Comparison of ENCODE assay signal across 13 cellular contexts in the genomic region with DNA sequence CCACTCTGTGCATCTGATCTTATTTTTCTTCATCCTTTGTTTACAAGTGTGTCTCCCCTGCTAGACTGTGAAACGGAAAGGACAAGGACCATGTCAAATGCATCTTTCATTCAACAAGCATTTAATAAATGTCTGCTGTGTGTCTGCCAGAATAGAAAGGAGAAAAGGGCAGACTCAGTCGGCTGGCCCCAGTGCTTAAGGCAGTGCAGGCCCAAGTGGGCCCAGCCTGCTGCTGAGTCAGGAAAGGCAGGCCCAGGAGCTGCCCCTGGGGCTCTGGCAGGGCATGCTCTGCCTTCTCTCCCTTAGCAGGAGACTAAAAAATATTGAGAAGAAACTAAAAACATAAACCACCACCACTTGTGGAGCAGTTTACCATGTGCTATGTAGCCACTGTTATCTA. TPM values are rescaled to one million over a fixed set of nuclear protein-coding genes. Genes with fewer than 3 reads are reported as not detected.
DNase-seq lines count a peak whose midpoint lies in the region; ATAC-seq and TF ChIP-seq lines count a peak whose summit lies in the region.
"Had no signal": no experiment of that assay in that cellular context is flagged by ENCODE, and none has a peak within 500 bp of the region (broad histone marks: within the 10 kb centered on the region; RNA-seq: fewer than 3 reads in every experiment).

No MANE protein-coding gene starts in this region.

- H3K4me2 ChIP-seq in SK-N-SH (no peak overlapping the region), osteoblast (ENCODE audit: insufficient read depth, low read length) (no peak overlapping the region)

- H3K36me3 ChIP-seq in SK-N-SH (replicated peaks in 1 of 2; ENCODE audit: control insufficient read depth in 1 of 2, insufficient read depth in 2 of 2, low read length in 1 of 2) (no peaks in the 10 kb centered on the region), osteoblast (ENCODE audit: insufficient read depth, low read length) (no peaks in the 10 kb centered on the region)

- TF ChIP-seq EP300 in SK-N-SH (IDR thresholded peaks at IDR 0.05; ENCODE audit: borderline replicate concordance in 1 of 2, low read depth in 1 of 2, low read length in 1 of 2): peak in 1 of 2 experiments; percentile 22; a peak in 1 of 4 replicates

- H4K20me1 ChIP-seq in SK-N-SH (ENCODE audit: insufficient read depth) (no peaks in the 10 kb centered on the region), osteoblast (ENCODE audit: insufficient read depth, low read length) (no peaks in the 10 kb centered on the region)

- H3K4me1 ChIP-seq in SK-N-SH (ENCODE audit: control insufficient read depth in 1 of 2, insufficient read depth in 2 of 2, low read depth in 1 of 2, low read length in 1 of 2) (peaks cover 4 to 53% of the 10 kb centered on the region in 2 experiments; a peak in 2 of 4 replicates), osteoblast (ENCODE audit: insufficient read depth, low read length) (peaks cover 33% of the 10 kb centered on the region)

- POLR2A ChIA-PET in SK-N-SH (lab: Yijun Ruan, JAX): interaction anchor here (1.3 kb wide), 1 partner anchor 11 kb away, joined by 3 read pairs; no protein-coding TSS in a partner anchor

- H3K27me3 ChIP-seq in SK-N-SH (ENCODE audit: insufficient read depth) (peaks cover 9% of the 10 kb centered on the region; the same call in 1 of the 2 replicates), osteoblast (ENCODE audit: insufficient read depth, low read length) (peaks cover 18% of the 10 kb centered on the region)

- TF ChIP-seq CTCF in SK-N-SH (IDR thresholded peaks at IDR 0.05) (no peak), fibroblast of mammary gland (conservative IDR thresholded peaks at IDR 0.05; ENCODE audit: control insufficient read depth, insufficient read depth, low read depth, low read length) (no peak), osteoblast (IDR thresholded peaks at IDR 0.05; ENCODE audit: extremely low read depth, low read depth, low read length) (no peak)

- WGBS in SK-N-SH (ENCODE audit: low lambda C conversion rate): 33% methylated on average over 2 of the region's 2 CpGs

- H3K4me3 ChIP-seq in SK-N-SH (ENCODE audit: low read depth in 2 of 2, low read length in 1 of 2): no peak overlapping the region
- no peak overlapping the region for H3K4me3 ChIP-seq in fibroblast of mammary gland (ENCODE audit: control insufficient read depth, low read depth, low read length)
- no peak overlapping the region for H3K4me3 ChIP-seq in osteoblast (ENCODE audit: insufficient read depth, low read length)

- H2AFZ ChIP-seq in SK-N-SH (ENCODE audit: low read depth) (no peak overlapping the region), osteoblast (ENCODE audit: low read length) (peak overlapping the region; percentile 40)

- no peak for ATAC-seq in HG03442 (IDR thresholded peaks at IDR 0.05; ENCODE audit: unreplicated experiment)

- no peaks in the 10 kb centered on the region for H3K9me2 ChIP-seq in SK-N-SH

- no peaks in the 10 kb centered on the region for H3K79me2 ChIP-seq in SK-N-SH (ENCODE audit: insufficient read depth)
- no peaks in the 10 kb centered on the region for H3K79me2 ChIP-seq in osteoblast (ENCODE audit: insufficient read depth, low read length)

- H3K27ac ChIP-seq in SK-N-SH (ENCODE audit: low read depth in 2 of 2, low read length in 1 of 2) (peak overlapping the region in 1 of 2 experiments; percentile 89; a peak in 2 of 4 replicates), osteoblast (ENCODE audit: low read depth, low read length) (no peak overlapping the region)
- H3K27ac ChIP-seq: C4-2B had no signal

- DNase-seq in EL: peak; percentile 40
- DNase-seq in SK-N-SH: peak; percentile 46
- peak; percentile 51 for DNase-seq in fibroblast of mammary gland (ENCODE audit: low read depth)
- DNase-seq in osteoblast (ENCODE audit: insufficient read length, low spot score, missing footprints): no peak
- DNase-seq in NOMO-1 treated with dmso at 0.1 percent for 144 hours (lab: John Stamatoyannopoulos, UW; ENCODE audit: unreplicated experiment): no peak
- DNase-seq in NCI-H345 (lab: John Stamatoyannopoulos, UW): no peak
- no peak for DNase-seq in NCI-H748 treated with DMSO at 0.1 percent for 48 hours (lab: John Stamatoyannopoulos, UW)
- DNase-seq: activated CD4-positive, alpha-beta T cell treated with anti-CD3 and anti-CD28 coated beads, Interleukin-2, amount 10 ng/mL, durations not matched to agents 7 days and 5 days; DND-41; NCI-H2171 had no signal

- TF ChIP-seq RAD21 in SK-N-SH (IDR thresholded peaks at IDR 0.05; ENCODE audit: low read length): no peak

- H3K9me3 ChIP-seq in SK-N-SH (no peaks in the 10 kb centered on the region), osteoblast (ENCODE audit: low read depth, low read length) (no peaks in the 10 kb centered on the region)

- H3F3A ChIP-seq in SK-N-SH (replicated peaks; ENCODE audit: insufficient read depth): no peaks in the 10 kb centered on the region

- CTCF ChIA-PET in SK-N-SH (lab: Yijun Ruan, JAX): interaction anchor here (0.9 to 1.8 kb wide), 4 partner anchors 12 to 63 kb away, joined by 3 to 4 read pairs (median 4); no protein-coding TSS in a partner anchor

- no peak overlapping the region for H3K9ac ChIP-seq in SK-N-SH

TF ChIP-seq in SK-N-SH, 30 proteins besides CTCF, POLR2A, EP300 and RAD21:
- TF ChIP-seq FOXM1 (IDR thresholded peaks at IDR 0.05; ENCODE audit: low read depth) (no peak), MAX (IDR thresholded peaks at IDR 0.05; ENCODE audit: low read depth) (no peak), ZBTB33 (IDR thresholded peaks at IDR 0.05; ENCODE audit: borderline replicate concordance, low read depth) (no peak), GABPA (IDR thresholded peaks at IDR 0.05; ENCODE audit: low read depth) (no peak), EZH2phosphoT487 (IDR thresholded peaks at IDR 0.05; ENCODE audit: borderline replicate concordance, low read depth) (no peak), SMC3 (IDR thresholded peaks at IDR 0.05; ENCODE audit: low read depth, low read length) (no peak), MXI1 (IDR thresholded peaks at IDR 0.05; ENCODE audit: low read depth, low read length) (no peak), RCOR1 (IDR thresholded peaks at IDR 0.05; ENCODE audit: low read length) (no peak), FOSL2 (IDR thresholded peaks at IDR 0.05; ENCODE audit: borderline replicate concordance, low read depth) (no peak), PBX3 (IDR thresholded peaks at IDR 0.05) (no peak), SIN3A (IDR thresholded peaks at IDR 0.05; ENCODE audit: borderline replicate concordance, low read depth, low read length) (no peak)

RNA-seq across cellular contexts. Expression of gene PLEKHA6, which starts 38.1 kb away (rescaled TPM):
- 1.2 and 3.1 TPM in 2 replicates for polyA plus RNA-seq in SK-N-SH (2012; rRNA removed)
- 1.5 and 3.4 TPM in 2 replicates for polyA plus RNA-seq in SK-N-SH (2012; cell fraction: cytosol; rRNA removed)
- 6.3 and 7.7 TPM in 2 replicates for polyA plus RNA-seq in SK-N-SH (2012; cell fraction: nucleus; rRNA removed)
- total RNA-seq in osteoblast: 0.29 and 0.36 TPM in 2 replicates
- total RNA-seq: activated CD4-positive, alpha-beta T cell treated with anti-CD3 and anti-CD28 coated beads, Interleukin-2, amount 10 ng/mL, durations not matched to agents 7 days and 5 days; OCI-LY7 had no signal

Comparison
In these comparisons a context has a peak if more than half of its experiments do, and no peak if none do; other contexts are left out.
1. DNase-seq: peak in EL (single experiment), SK-N-SH (single experiment) and fibroblast of mammary gland (single experiment); none in osteoblast (single experiment), NOMO-1 treated with dmso at 0.1 percent for 144 hours (single experiment), NCI-H345 (single experiment) and NCI-H748 treated with DMSO at 0.1 percent for 48 hours (single experiment).